ENCODE assay signal across 9 cellular contexts in the genomic region with DNA sequence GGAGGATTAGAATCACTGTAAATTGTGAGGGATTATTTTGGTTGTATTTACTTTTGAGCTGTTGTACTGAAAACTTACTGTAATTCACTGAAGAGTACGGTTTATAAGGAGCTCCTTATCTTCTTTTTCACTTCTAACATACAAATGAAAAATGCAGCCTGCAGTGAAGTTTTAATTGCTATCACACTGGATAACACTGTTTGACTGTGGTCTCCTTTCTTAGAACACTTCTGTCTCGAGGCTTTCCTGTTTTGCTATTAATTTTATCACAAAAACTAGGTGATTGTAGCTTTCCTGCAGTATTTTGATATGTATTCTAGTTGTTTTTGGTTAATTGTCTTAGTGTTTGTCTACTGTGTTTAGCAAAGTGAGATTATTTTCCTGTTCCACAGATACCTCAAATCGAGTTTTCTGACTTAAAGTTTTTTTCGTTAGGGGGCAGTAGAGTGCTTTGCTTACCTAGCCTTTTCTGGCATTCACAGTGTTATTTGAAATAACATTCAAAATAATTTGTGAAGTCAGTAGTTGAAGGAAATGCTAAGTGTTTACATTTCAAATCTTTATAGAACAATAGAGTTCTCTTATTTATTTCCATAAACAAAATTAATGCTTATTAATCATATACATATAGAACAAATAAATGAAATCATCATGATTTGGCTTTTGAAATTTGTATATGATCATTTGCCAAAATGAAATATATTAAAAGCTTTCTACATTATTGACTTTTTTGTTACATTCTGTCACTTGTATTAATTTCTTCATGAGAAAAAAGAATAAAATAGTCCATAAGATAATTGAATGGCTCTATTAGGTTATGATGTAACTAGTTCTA. TPM values are rescaled to one million over a fixed set of nuclear protein-coding genes. Genes with fewer than 3 reads are reported as not detected.
DNase-seq lines count a peak whose midpoint lies in the region; ATAC-seq and TF ChIP-seq lines count a peak whose summit lies in the region.
"Had no signal": no experiment of that assay in that cellular context is flagged by ENCODE, and none has a peak within 500 bp of the region (broad histone marks: within the 10 kb centered on the region; RNA-seq: fewer than 3 reads in every experiment).

No MANE protein-coding gene starts in this region.

- intact Hi-C loops in psoas muscle (cut with DNase I) = loop anchor here in 1 of 2 donors (10.0 kb wide), 2 partner anchors 437 to 807 kb away; partner anchors contain the start of gene SEMA6A

- no peaks in the 10 kb centered on the region for H3K9me3 Mint-ChIP-seq in CD8-positive, alpha-beta memory T cell
- H3K9me3 Mint-ChIP-seq: IgD-negative memory B cell had no signal

- no peaks in the 10 kb centered on the region for H3K9me3 ChIP-seq in CD8-positive, alpha-beta memory T cell (ENCODE audit: low read length)
- H3K9me3 ChIP-seq in psoas muscle = peaks cover 3% of the 10 kb centered on the region

- H3K4me1 Mint-ChIP-seq in CD8-positive, alpha-beta memory T cell = peaks cover 33 to 37% (median 34%) of the 10 kb centered on the region in 3 donors

- CTCF ChIA-PET in CD8-positive, alpha-beta memory T cell (lab: Charles Lee) = interaction anchor here (1.0 kb wide), 1 partner anchor 503 kb away, joined by 3 read pairs; no protein-coding TSS in a partner anchor

- no peaks in the 10 kb centered on the region for H3K27me3 Mint-ChIP-seq in CD8-positive, alpha-beta memory T cell
- H3K27me3 Mint-ChIP-seq: IgD-negative memory B cell had no signal

- ATAC-seq in GM19455 (IDR thresholded peaks at IDR 0.05; ENCODE audit: unreplicated experiment) = peak; percentile 48
- ATAC-seq in foreskin keratinocyte = peak; percentile 56
- peak in 2 of 4 donors; percentile 37 to 72 for ATAC-seq in psoas muscle
- ATAC-seq in GM21786 (IDR thresholded peaks at IDR 0.05; ENCODE audit: unreplicated experiment) = no peak

- H3K4me3 Mint-ChIP-seq in CD8-positive, alpha-beta memory T cell = peak overlapping the region in 2 of 7 donors; percentile 3 to 27
- H3K4me3 Mint-ChIP-seq: IgD-negative memory B cell had no signal

- H3K27me3 ChIP-seq in CD8-positive, alpha-beta memory T cell (ENCODE audit: insufficient read depth, low read length, poor library complexity, severe bottlenecking) = no peaks in the 10 kb centered on the region
- H3K27me3 ChIP-seq in foreskin keratinocyte (no peaks in the 10 kb centered on the region), psoas muscle (ENCODE audit: insufficient read depth in 3 of 3, low read length in 2 of 3) (no peaks in the 10 kb centered on the region)

- H3K36me3 ChIP-seq in CD8-positive, alpha-beta memory T cell (ENCODE audit: insufficient read depth, low read length) = no peaks in the 10 kb centered on the region
- peaks cover 0 to 4% of the 10 kb centered on the region in 2 donors for H3K36me3 ChIP-seq in psoas muscle (ENCODE audit: insufficient read depth in 1 of 2, low read depth in 1 of 2)

- peak overlapping the region in 7 of 8 donors; percentile 49 to 91 (median 75) for H3K27ac Mint-ChIP-seq in CD8-positive, alpha-beta memory T cell

- WGBS in psoas muscle, 3 donors = 24 to 30% (median 25%) methylated on average over 4 of the region's 4 CpGs

- peaks cover 0 to 4% (median 0%) of the 10 kb centered on the region in 3 donors for H3K36me3 Mint-ChIP-seq in CD8-positive, alpha-beta memory T cell

- POLR2A ChIA-PET in CD8-positive, alpha-beta memory T cell (lab: Charles Lee) = no interaction called here

- no peak overlapping the region for H3K4me3 ChIP-seq in CD8-positive, alpha-beta memory T cell (ENCODE audit: low read length)
- H3K4me3 ChIP-seq in psoas muscle = no peak overlapping the region

- peak in 2 of 5 donors; percentile 32 to 33 for DNase-seq in CD8-positive, alpha-beta memory T cell
- DNase-seq in NCI-H1105 treated with DMSO at 0.1 percent for 48 hours (lab: John Stamatoyannopoulos, UW) (peak; percentile 69), SW480 (ENCODE audit: low spot score) (peak; percentile 66), foreskin keratinocyte (peak in 1 of 2 donors; percentile 27), psoas muscle (no peak), islet precursor cell (no peak)

- peak; percentile 84 for TF ChIP-seq CTCF in foreskin keratinocyte (conservative IDR thresholded peaks at IDR 0.05)
- peak; percentile 84 for TF ChIP-seq CTCF in psoas muscle (IDR thresholded peaks at IDR 0.05)

- no peaks in the 10 kb centered on the region for H3K4me1 ChIP-seq in CD8-positive, alpha-beta memory T cell (ENCODE audit: insufficient read depth, low read length)
- H3K4me1 ChIP-seq in foreskin keratinocyte (no peaks in the 10 kb centered on the region), psoas muscle (peaks cover 7% of the 10 kb centered on the region)

- H3K27ac ChIP-seq in CD8-positive, alpha-beta memory T cell (ENCODE audit: low read depth, low read length) = no peak overlapping the region
- H3K27ac ChIP-seq in foreskin keratinocyte (no peak overlapping the region), psoas muscle (no peak overlapping the region)

RNA-seq across cellular contexts. Expression of gene COMMD10, which starts 52.9 kb away (rescaled TPM):
- 10 to 100 TPM; 13.8 to 17.4 TPM for total RNA-seq in CD8-positive, alpha-beta memory T cell
- polyA plus RNA-seq in CD8-positive, alpha-beta memory T cell = 35.9 TPM
- 20.3 and 21.6 TPM in 2 replicates for total RNA-seq in foreskin keratinocyte
- 16.5 and 19.0 TPM in 2 replicates for polyA plus RNA-seq in foreskin keratinocyte
- total RNA-seq in psoas muscle = 10 to 100 TPM; 15.0 to 21.8 (median 17.9) TPM
- 10 to 100 TPM in 1 of 3 donors, 1 to 10 TPM in 2; 8.4 to 23.0 (median 9.8) TPM for polyA plus RNA-seq in psoas muscle

Comparison
In these comparisons a context has a peak if more than half of its experiments do, and no peak if none do; other contexts are left out.
1. DNase-seq: peak in NCI-H1105 treated with DMSO at 0.1 percent for 48 hours (single experiment) and SW480 (single experiment); none in psoas muscle (0 of 2) and islet precursor cell (single experiment).